ENCODE assay signal across 11 cellular contexts in the genomic region with DNA sequence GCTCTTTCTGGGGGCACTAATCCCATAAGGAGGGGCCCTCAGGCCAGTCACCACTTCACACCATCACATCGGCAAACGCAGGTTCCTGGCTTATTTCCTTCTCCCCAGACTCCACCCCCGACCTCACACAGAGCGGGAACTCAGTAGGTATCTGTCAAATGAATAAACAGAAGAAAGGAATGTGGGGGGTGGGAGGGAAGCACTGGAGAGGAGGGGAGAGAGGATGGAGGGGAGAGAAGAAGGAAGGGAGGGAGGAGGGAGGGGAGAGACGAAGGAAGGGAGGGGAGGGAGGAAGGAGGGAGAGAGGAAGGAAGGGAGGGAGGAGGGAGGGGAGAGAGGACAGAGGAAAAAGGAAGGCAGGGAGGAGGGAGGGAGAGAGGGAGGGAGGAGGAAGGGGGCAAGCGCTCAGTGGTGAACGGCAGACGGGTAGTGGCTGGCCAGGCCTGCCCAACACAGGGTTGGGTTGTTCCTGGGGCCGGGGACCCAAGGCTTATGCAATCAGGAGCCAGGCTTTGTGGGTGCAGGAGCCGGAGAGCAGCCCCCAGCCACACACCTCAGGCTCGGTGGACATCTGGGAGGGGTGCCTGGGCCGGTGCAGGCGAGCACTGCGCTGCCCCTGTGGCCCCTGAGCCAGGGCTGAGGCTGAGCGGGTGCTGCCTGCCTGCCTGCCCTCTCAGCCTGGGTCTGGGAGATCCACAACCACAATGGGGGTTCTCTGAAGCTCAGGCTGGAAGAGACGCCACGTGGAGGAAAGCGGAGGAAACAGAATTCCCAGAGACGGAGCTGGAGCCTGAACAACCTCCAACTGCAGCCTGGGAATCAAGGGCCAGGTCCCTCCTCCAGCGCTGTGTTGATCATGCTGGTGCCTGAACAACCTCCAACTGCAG. TPM values are rescaled to one million over a fixed set of nuclear protein-coding genes. Genes with fewer than 3 reads are reported as not detected.
A peak's percentile ranks its signal among the peaks of the same experiment; 100 is the strongest.
DNase-seq lines count a peak whose midpoint lies in the region; ATAC-seq, FAIRE-seq and TF ChIP-seq lines count a peak whose summit lies in the region.
"Had no signal": no experiment of that assay in that cellular context is flagged by ENCODE, and none has a peak within 500 bp of the region (broad histone marks: within the 10 kb centered on the region; RNA-seq: fewer than 3 reads in every experiment).

No MANE protein-coding gene starts in this region.

- ATAC-seq in CD8-positive, alpha-beta T cell, result peak; percentile 29
- peak; percentile 37 to 53 for ATAC-seq in activated naive CD4-positive, alpha-beta T cell treated with anti-CD3 and anti-CD28 coated beads, Interleukin-2, amount 50 U/mL, for 72 hours
- ATAC-seq in left colon, result peak; percentile 20
- ATAC-seq in GM21717 (IDR thresholded peaks at IDR 0.05; ENCODE audit: unreplicated experiment), result no peak
- no peak for ATAC-seq in GM18909 (IDR thresholded peaks at IDR 0.05; ENCODE audit: poor library complexity, unreplicated experiment)

- H3K27ac Mint-ChIP-seq in CD8-positive, alpha-beta T cell, result peak overlapping the region; percentile 75
- no peak overlapping the region for H3K27ac Mint-ChIP-seq in H9
- no peak overlapping the region for H3K27ac Mint-ChIP-seq in activated naive CD4-positive, alpha-beta T cell treated with anti-CD3 and anti-CD28 coated beads, Interleukin-2, amount 50 U/mL, for 72 hours

- peaks cover 5% of the 10 kb centered on the region for H3K27me3 Mint-ChIP-seq in CD8-positive, alpha-beta T cell (ENCODE audit: low read depth)
- peaks cover 90% of the 10 kb centered on the region for H3K27me3 Mint-ChIP-seq in H9 (ENCODE audit: low read depth)

- POLR2A ChIA-PET in CD8-positive, alpha-beta T cell (lab: Charles Lee), result interaction anchor here (1.4 to 1.8 kb wide), 3 partner anchors 10 to 51 kb away, joined by 4 to 11 read pairs (median 5); no protein-coding TSS in a partner anchor

- H3K4me1 ChIP-seq in CD8-positive, alpha-beta T cell (ENCODE audit: insufficient read depth, low read length), result peaks cover 68% of the 10 kb centered on the region
- H3K4me1 ChIP-seq in H9 (ENCODE audit: insufficient read depth, low read length), result no peaks in the 10 kb centered on the region

- H3K23me2 ChIP-seq in H9 (ENCODE audit: insufficient read length, low read depth, low read length, poor library complexity, severe bottlenecking), result no peaks in the 10 kb centered on the region

- no peak overlapping the region for H2BK12ac ChIP-seq in H9 (ENCODE audit: insufficient read length, low read depth, low read length)

- no peaks in the 10 kb centered on the region for H3K36me3 Mint-ChIP-seq in CD8-positive, alpha-beta T cell
- peaks cover 5 to 30% (median 7%) of the 10 kb centered on the region in 3 experiments for H3K36me3 Mint-ChIP-seq in H9 (ENCODE audit: insufficient read depth in 1 of 3, low read depth in 3 of 3)
- H3K36me3 Mint-ChIP-seq in activated naive CD4-positive, alpha-beta T cell treated with anti-CD3 and anti-CD28 coated beads, Interleukin-2, amount 50 U/mL, for 72 hours, result no peaks in the 10 kb centered on the region

- H3K36me3 ChIP-seq in CD8-positive, alpha-beta T cell (ENCODE audit: insufficient read depth, low read length), result no peaks in the 10 kb centered on the region

- H3K18ac ChIP-seq in H9 (ENCODE audit: insufficient read length, low read depth, low read length), result no peak overlapping the region

- H3K23ac ChIP-seq in H9 (ENCODE audit: insufficient read length, low read depth, low read length), result no peak overlapping the region

- no peaks in the 10 kb centered on the region for H3K79me1 ChIP-seq in H9 (ENCODE audit: insufficient read depth, low read depth, low read length, poor library complexity, severe bottlenecking)

- H3K27ac ChIP-seq in CD8-positive, alpha-beta T cell (ENCODE audit: low read depth, low read length), result peak overlapping the region; percentile 5
- H3K27ac ChIP-seq in H9 (ENCODE audit: insufficient read length, low read depth, low read length), result no peak overlapping the region

- no peak overlapping the region for H3K9ac ChIP-seq in H9 (ENCODE audit: extremely low read depth, insufficient read length, low read length)

- H3K9me3 ChIP-seq in CD8-positive, alpha-beta T cell (ENCODE audit: low read length), result no peaks in the 10 kb centered on the region
- no peaks in the 10 kb centered on the region for H3K9me3 ChIP-seq in H9 (ENCODE audit: control insufficient read depth, low read depth, low read length)

- FAIRE-seq in RCC 7860 (lab: Jason Lieb, UNC), result no peak
- FAIRE-seq: astrocyte, HTR-8/SVneo, small intestine had no signal

- H4K8ac ChIP-seq in H9 (replicated peaks; ENCODE audit: insufficient read length, low read depth, low read length), result no peak overlapping the region

- H3K9me3 Mint-ChIP-seq in CD8-positive, alpha-beta T cell, result no peaks in the 10 kb centered on the region
- H3K9me3 Mint-ChIP-seq in H9, result peaks cover 12 to 38% of the 10 kb centered on the region in 2 experiments
- no peaks in the 10 kb centered on the region for H3K9me3 Mint-ChIP-seq in activated naive CD4-positive, alpha-beta T cell treated with anti-CD3 and anti-CD28 coated beads, Interleukin-2, amount 50 U/mL, for 72 hours

- H2AK5ac ChIP-seq in H9 (ENCODE audit: insufficient read length, low read length), result no peak overlapping the region

- TF ChIP-seq CTCF in CD8-positive, alpha-beta T cell (IDR thresholded peaks at IDR 0.05), result no peak
- TF ChIP-seq CTCF in H9 (conservative IDR thresholded peaks at IDR 0.05), result no peak

- H4K5ac ChIP-seq in H9 (ENCODE audit: insufficient read length, low read depth, low read length), result no peak overlapping the region

- no peaks in the 10 kb centered on the region for H3K79me2 ChIP-seq in H9 (ENCODE audit: insufficient read depth, low read length)

- peaks cover 45% of the 10 kb centered on the region for H3K4me1 Mint-ChIP-seq in CD8-positive, alpha-beta T cell (ENCODE audit: low read depth)
- H3K4me1 Mint-ChIP-seq in H9, result peaks cover 5 to 13% of the 10 kb centered on the region in 2 experiments

- no peak overlapping the region for H2AFZ ChIP-seq in H9 (ENCODE audit: low read length)

- H3T11ph ChIP-seq in H9 (ENCODE audit: low read length), result no peak overlapping the region

- no CpG with 5 or more reads among the region's 20 CpGs for WGBS in H9 (ENCODE audit: extremely low coverage, insufficient read length, low lambda C conversion rate)

- H3K4ac ChIP-seq in H9 (ENCODE audit: low read depth, low read length), result no peak overlapping the region

- H3K4me2 ChIP-seq in H9 (ENCODE audit: insufficient read depth, insufficient read length, low read length), result peak overlapping the region; percentile 1

- CTCF ChIA-PET in CD8-positive, alpha-beta T cell (lab: Charles Lee), result interaction anchor here (0.8 to 0.9 kb wide), 2 partner anchors 85 to 177 kb away, joined by 3 read pairs; no protein-coding TSS in a partner anchor

- DNase-seq in CD8-positive, alpha-beta T cell, result no peak
- DNase-seq in H9 (peak; percentile 85), left colon (no peak), RCC 7860 (ENCODE audit: low spot score) (no peak), LoVo (ENCODE audit: low spot score) (no peak)
- DNase-seq in activated naive CD4-positive, alpha-beta T cell treated with anti-CD3 and anti-CD28 coated beads, Interleukin-2, amount 50 U/mL, for 72 hours (ENCODE audit: low spot score in 2 of 2), result no peak
- DNase-seq: small intestine had no signal

- no peak overlapping the region for H3K14ac ChIP-seq in H9 (ENCODE audit: insufficient read depth, low read length)

- H2BK120ac ChIP-seq in H9 (ENCODE audit: low read depth, low read length, poor library complexity, severe bottlenecking), result no peak overlapping the region

- H4K20me1 ChIP-seq in H9 (ENCODE audit: control insufficient read depth, insufficient read depth, insufficient read length), result peaks cover 2% of the 10 kb centered on the region

- H2BK5ac ChIP-seq in H9 (ENCODE audit: insufficient read length, low read length), result no peak overlapping the region

- peak overlapping the region; percentile 44 for H3K4me3 ChIP-seq in CD8-positive, alpha-beta T cell (ENCODE audit: low read depth, low read length)

- H2BK20ac ChIP-seq in H9 (ENCODE audit: low read depth, low read length, poor library complexity, severe bottlenecking), result no peak overlapping the region

- H3K56ac ChIP-seq in H9 (ENCODE audit: insufficient read length, low read depth, low read length), result no peak overlapping the region

- no peaks in the 10 kb centered on the region for H3K27me3 ChIP-seq in CD8-positive, alpha-beta T cell (ENCODE audit: insufficient read depth, low read length)
- H3K27me3 ChIP-seq in H9 (ENCODE audit: insufficient read depth, low read length), result peaks cover 17% of the 10 kb centered on the region; the same call in 1 of the 2 replicates

- H2BK15ac ChIP-seq in H9 (ENCODE audit: low read depth, low read length), result no peak overlapping the region

- intact Hi-C loops in CD8-positive, alpha-beta T cell (cut with DNase I, micrococcal nuclease), result no loop called here
- intact Hi-C loops in left colon (cut with DNase I, micrococcal nuclease), result no loop called here

- H4K91ac ChIP-seq in H9 (ENCODE audit: insufficient read length, low read depth, low read length), result no peak overlapping the region

- H3K4me3 Mint-ChIP-seq in CD8-positive, alpha-beta T cell, result peak overlapping the region; percentile 68
- H3K4me3 Mint-ChIP-seq in H9, result peak overlapping the region in 1 of 2 experiments; percentile 41; a peak in 2 of 5 replicates

RNA-seq across cellular contexts. Expression of a gene that starts 52.5 kb away (rescaled TPM):
- total RNA-seq in CD8-positive, alpha-beta T cell, result 10 to 100 TPM; 78.5 to 82.0 TPM
- 90.8 and 92.3 TPM in 2 replicates for total RNA-seq in H9 (2021)
- total RNA-seq in activated naive CD4-positive, alpha-beta T cell treated with anti-CD3 and anti-CD28 coated beads, Interleukin-2, amount 50 U/mL, for 72 hours, result 10 to 100 TPM; 30.8 to 37.8 TPM
- total RNA-seq in left colon, result 10 to 100 TPM; 63.1 to 82.6 TPM

Comparison
In these comparisons a context has a peak if more than half of its experiments do, and no peak if none do; other contexts are left out.
1. ATAC-seq: peak in CD8-positive, alpha-beta T cell (single experiment), activated naive CD4-positive, alpha-beta T cell treated with anti-CD3 and anti-CD28 coated beads, Interleukin-2, amount 50 U/mL, for 72 hours (2 of 2) and left colon (single experiment); none in GM21717 (single experiment) and GM18909 (single experiment).